In the genomic region with DNA sequence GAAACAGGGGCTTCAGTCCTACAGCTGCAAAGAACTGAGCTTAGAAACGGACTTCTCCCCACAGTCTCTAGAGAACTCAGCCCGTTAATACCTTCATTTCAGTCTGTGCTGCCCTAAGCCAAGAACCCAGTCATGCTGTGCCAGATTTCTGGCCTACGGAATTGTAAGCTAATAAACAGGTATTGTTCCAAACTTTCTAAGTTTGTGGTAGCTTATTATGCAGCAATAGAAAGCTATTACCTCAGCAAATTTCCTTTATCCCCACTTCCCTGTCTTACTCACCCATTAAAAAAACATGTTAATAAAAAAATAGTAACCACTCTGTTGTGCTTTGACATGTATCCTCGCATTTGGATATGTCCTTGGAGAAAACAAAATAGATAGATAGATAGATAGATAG, we compare ENCODE assay signal across 16 cellular contexts.
A peak's percentile ranks its signal among the peaks of the same experiment; 100 is the strongest.
DNase-seq lines count a peak whose midpoint lies in the region; ATAC-seq and TF ChIP-seq lines count a peak whose summit lies in the region.
"Had no signal": no experiment of that assay in that cellular context is flagged by ENCODE, and none has a peak within 500 bp of the region (broad histone marks: within the 10 kb centered on the region; RNA-seq: fewer than 3 reads in every experiment).

No MANE protein-coding gene starts in this region.

- H3K27ac ChIP-seq in RWPE2 (ENCODE audit: poor library complexity, severe bottlenecking) (peak overlapping the region; percentile 61), smooth muscle cell (ENCODE audit: low read depth) (peak overlapping the region; percentile 61), ascending aorta (no peak overlapping the region)
- H3K27ac ChIP-seq: HL-60, RWPE1 had no signal

- no peak for TF ChIP-seq CTCF in RWPE2 (IDR thresholded peaks at IDR 0.05; ENCODE audit: poor library complexity, severe bottlenecking)
- TF ChIP-seq CTCF in fibroblast of mammary gland (conservative IDR thresholded peaks at IDR 0.05; ENCODE audit: control insufficient read depth, insufficient read depth, low read depth, low read length), result no peak
- TF ChIP-seq CTCF in smooth muscle cell (IDR thresholded peaks at IDR 0.05; ENCODE audit: borderline replicate concordance, insufficient read depth, poor library complexity, severe bottlenecking), result no peak
- no peak for TF ChIP-seq CTCF in ascending aorta (IDR thresholded peaks at IDR 0.05)

- 53% methylated on average over 4 of the region's 4 CpGs for WGBS in smooth muscle cell (ENCODE audit: low lambda C conversion rate)

- H3K4me3 ChIP-seq in RWPE2 (ENCODE audit: severe bottlenecking) (no peak overlapping the region), fibroblast of mammary gland (ENCODE audit: control insufficient read depth, low read depth, low read length) (no peak overlapping the region), smooth muscle cell (no peak overlapping the region), ascending aorta (no peak overlapping the region)

- peak overlapping the region; percentile 43 for H3K4me2 ChIP-seq in smooth muscle cell

- H3K36me3 ChIP-seq in RWPE2 (ENCODE audit: low read depth) (no peaks in the 10 kb centered on the region), smooth muscle cell (ENCODE audit: low read depth) (no peaks in the 10 kb centered on the region), ascending aorta (no peaks in the 10 kb centered on the region)

- H3K79me2 ChIP-seq in smooth muscle cell (ENCODE audit: low read depth), result peaks cover 18% of the 10 kb centered on the region

- intact Hi-C loops in ascending aorta (cut with DNase I), result no loop called here

- no peak overlapping the region for H3K9ac ChIP-seq in smooth muscle cell (ENCODE audit: low read depth)

- ATAC-seq in RWPE2 (ENCODE audit: low read depth), result peak; percentile 65
- ATAC-seq in HG02588 (IDR thresholded peaks at IDR 0.05; ENCODE audit: unreplicated experiment), result no peak

- DNase-seq in ELR (ENCODE audit: low read depth) (peak; percentile 51), RWPE2 (ENCODE audit: low spot score) (no peak), fibroblast of mammary gland (ENCODE audit: low read depth) (peak; percentile 61), smooth muscle cell (lab: John Stamatoyannopoulos, UW; ENCODE audit: unreplicated experiment) (no peak), NOMO-1 treated with DMSO at 0.1 percent for 48 hours (lab: John Stamatoyannopoulos, UW; ENCODE audit: unreplicated experiment) (no peak), ascending aorta (ENCODE audit: low spot score in 2 of 2) (no peak)
- DNase-seq: CD4-positive, alpha-beta T cell; H7; MV-4-11; NCI-H1417; NCI-H187 treated with DMSO at 0.1 percent for 48 hours; NCI-H526 treated with DMSO at 0.1 percent for 48 hours; OCI-M1 had no signal

- H3F3A ChIP-seq in smooth muscle cell (ENCODE audit: low read depth), result peaks cover 7% of the 10 kb centered on the region

- H3K4me1 ChIP-seq in RWPE2 (ENCODE audit: insufficient read depth, poor library complexity, severe bottlenecking), result peaks cover 14% of the 10 kb centered on the region
- H3K4me1 ChIP-seq in smooth muscle cell (ENCODE audit: low read depth), result peaks cover 6% of the 10 kb centered on the region
- H3K4me1 ChIP-seq in ascending aorta, result no peaks in the 10 kb centered on the region

- no peaks in the 10 kb centered on the region for H3K27me3 ChIP-seq in RWPE2 (ENCODE audit: insufficient read depth, poor library complexity, severe bottlenecking)
- H3K27me3 ChIP-seq in smooth muscle cell (ENCODE audit: low read depth), result no peaks in the 10 kb centered on the region
- no peaks in the 10 kb centered on the region for H3K27me3 ChIP-seq in ascending aorta

- H2AFZ ChIP-seq in smooth muscle cell (ENCODE audit: low read depth), result no peak overlapping the region

- H3K9me3 ChIP-seq in RWPE2 (ENCODE audit: severe bottlenecking) (no peaks in the 10 kb centered on the region), smooth muscle cell (replicated peaks; ENCODE audit: low read depth) (no peaks in the 10 kb centered on the region), ascending aorta (no peaks in the 10 kb centered on the region)

- H4K20me1 ChIP-seq in smooth muscle cell (ENCODE audit: low read depth), result no peaks in the 10 kb centered on the region

Comparison
In these comparisons a context has a peak if more than half of its experiments do, and no peak if none do; other contexts are left out.
1. DNase-seq: peak in ELR (single experiment) and fibroblast of mammary gland (single experiment); none in RWPE2 (single experiment), smooth muscle cell (single experiment), NOMO-1 treated with DMSO at 0.1 percent for 48 hours (single experiment) and ascending aorta (0 of 2).
2. H3K27ac ChIP-seq: peak in RWPE2 (single experiment) and smooth muscle cell (single experiment); none in ascending aorta (0 of 2).